9 cellular contexts compared by ENCODE assay signal in genomic region chr10:101291254-101292193, GRCh38.
DNase-seq lines count a peak whose midpoint lies in the region; ATAC-seq and TF ChIP-seq lines count a peak whose summit lies in the region.
"Had no signal": no experiment of that assay in that cellular context is flagged by ENCODE, and none has a peak within 500 bp of the region (broad histone marks: within the 10 kb centered on the region; RNA-seq: fewer than 3 reads in every experiment).

No MANE protein-coding gene starts in this region.

- H3K4me1 Mint-ChIP-seq in neural progenitor cell = peaks cover 35% of the 10 kb centered on the region

- H3K4me2 ChIP-seq in OCI-LY3 (ENCODE audit: low read length) (peak overlapping the region; percentile 97), fibroblast of lung (ENCODE audit: extremely low read depth, insufficient read depth, low read length) (peak overlapping the region; percentile 71), neural progenitor cell (peak overlapping the region; percentile 86)

- H3K9me3 ChIP-seq in OCI-LY3 (ENCODE audit: insufficient read depth, low read length) (no peaks in the 10 kb centered on the region), fibroblast of lung (ENCODE audit: control insufficient read depth, insufficient read depth, low read depth, low read length) (no peaks in the 10 kb centered on the region), neural progenitor cell (ENCODE audit: low read depth) (no peaks in the 10 kb centered on the region), transverse colon (no peaks in the 10 kb centered on the region)

- H4K20me1 ChIP-seq in OCI-LY3 (ENCODE audit: insufficient read depth, low read length) = no peaks in the 10 kb centered on the region
- no peaks in the 10 kb centered on the region for H4K20me1 ChIP-seq in fibroblast of lung (ENCODE audit: control insufficient read depth, extremely low read depth, insufficient read depth, low read length)
- H4K20me1 ChIP-seq in neural progenitor cell (ENCODE audit: low read depth) = peaks cover 34% of the 10 kb centered on the region

- H3K4me3 ChIP-seq in HFF-Myc (replicated peaks; ENCODE audit: low read depth, low read length) (peak overlapping the region; percentile 35), OCI-LY3 (ENCODE audit: low read length) (peak overlapping the region; percentile 82), fibroblast of lung (replicated peaks in 1 of 4; ENCODE audit: control extremely low read depth in 1 of 4, insufficient read depth in 1 of 4, low read depth in 3 of 4, low read length in 4 of 4) (peak overlapping the region; percentile 14 to 57 (median 27)), neural progenitor cell (peak overlapping the region; percentile 63), transverse colon (peak overlapping the region; percentile 22 to 54 (median 31))

- H2AFZ ChIP-seq in OCI-LY3 (ENCODE audit: low read depth, low read length) = 0 out of 2 replicates have a peak overlapping the region, but pooled peaks have one; percentile 60
- no peak overlapping the region for H2AFZ ChIP-seq in fibroblast of lung (ENCODE audit: low read length)
- H2AFZ ChIP-seq in neural progenitor cell (replicated peaks) = peak overlapping the region; percentile 89

- in situ Hi-C loops in transverse colon (cut with MboI; ENCODE audit: low pct_ligation_motif_present in 1 of 4, low pct_unique_long_range_greater_than_20kb in 1 of 4, low sequenced_read_pairs in 3 of 4) = loop anchor here in 2 of 4 donors (25.0 kb wide), 2 partner anchors 146 to 271 kb away; no protein-coding TSS in a partner anchor

- TF ChIP-seq EP300 in transverse colon (IDR thresholded peaks at IDR 0.05; ENCODE audit: low read depth) = no peak

- WGBS in transverse colon (ENCODE audit: low coverage in 1 of 2), 2 donors = 0 to 5% methylated on average over 6 to 64 of the region's 70 CpGs

- H3K9ac ChIP-seq in OCI-LY3 (ENCODE audit: low read length) (no peak overlapping the region), fibroblast of lung (ENCODE audit: insufficient read depth, low read length) (peak overlapping the region; percentile 7), neural progenitor cell (no peak overlapping the region)

- H3K9me3 Mint-ChIP-seq in neural progenitor cell = no peaks in the 10 kb centered on the region

- H3K27me3 ChIP-seq in OCI-LY3 (ENCODE audit: low read depth, low read length) (peaks cover 10% of the 10 kb centered on the region), fibroblast of lung (ENCODE audit: control insufficient read depth, insufficient read depth, low read length) (peaks cover 30% of the 10 kb centered on the region), neural progenitor cell (peaks cover 100% of the 10 kb centered on the region), transverse colon (peaks cover 91% of the 10 kb centered on the region)

- DNase-seq in AG20443 (ENCODE audit: low spot score) (peak; percentile 75), HFF-Myc (ENCODE audit: extremely low read depth, low read depth) (no peak), activated T-helper 1 cell treated with Interleukin-2 at 50 U/mL for 16 hours (ENCODE audit: low read depth) (peak; percentile 9), fibroblast of lung (ENCODE audit: low read depth in 2 of 2) (no peak), neural progenitor cell (ENCODE audit: low spot score) (peak; percentile 94), transverse colon (peak; percentile 36)

- no peak overlapping the region for H3K27ac Mint-ChIP-seq in neural progenitor cell

- H3K36me3 Mint-ChIP-seq in neural progenitor cell = no peaks in the 10 kb centered on the region

- TF ChIP-seq CTCF in HFF-Myc (IDR thresholded peaks at IDR 0.05; ENCODE audit: low read depth, low read length, missing control alignments) (peak; percentile 69), OCI-LY3 (IDR thresholded peaks at IDR 0.05; ENCODE audit: low read depth, low read length) (peak; percentile 44; the same call in 1 of the 2 replicates), fibroblast of lung (conservative IDR thresholded peaks at IDR 0.05 in 1 of 2, IDR thresholded peaks at IDR 0.05 in 1 of 2; ENCODE audit: low read depth in 1 of 2, low read length in 2 of 2) (peak; percentile 45 to 54), neural progenitor cell (IDR thresholded peaks at IDR 0.05) (peak; percentile 77), transverse colon (IDR thresholded peaks at IDR 0.05) (peak; percentile 32 to 54 (median 49))

- H3K27ac ChIP-seq in OCI-LY3 (ENCODE audit: low read length) = no peak overlapping the region
- no peak overlapping the region for H3K27ac ChIP-seq in fibroblast of lung (ENCODE audit: insufficient read depth, low read length)
- H3K27ac ChIP-seq in neural progenitor cell = no peak overlapping the region
- H3K27ac ChIP-seq in transverse colon = no peak overlapping the region

- H3K4me1 ChIP-seq in OCI-LY3 (ENCODE audit: low read length) (no peaks in the 10 kb centered on the region), fibroblast of lung (ENCODE audit: control insufficient read depth, extremely low read depth, insufficient read depth, low read length) (no peaks in the 10 kb centered on the region), neural progenitor cell (peaks cover 37% of the 10 kb centered on the region), transverse colon (peaks cover 4 to 18% (median 14%) of the 10 kb centered on the region in 4 donors)

- peaks cover 66% of the 10 kb centered on the region for H3K27me3 Mint-ChIP-seq in neural progenitor cell (ENCODE audit: insufficient read depth, low read depth)

- peak overlapping the region; percentile 91 for H3K4me3 Mint-ChIP-seq in neural progenitor cell

- ATAC-seq in GM18502 (IDR thresholded peaks at IDR 0.05; ENCODE audit: poor library complexity, unreplicated experiment) = no peak
- ATAC-seq: HCT116 had no signal

- TF ChIP-seq POLR2A in transverse colon (IDR thresholded peaks at IDR 0.05) = no peak

- H3K36me3 ChIP-seq in OCI-LY3 (replicated peaks; ENCODE audit: low read depth, low read length) (no peaks in the 10 kb centered on the region), fibroblast of lung (ENCODE audit: control insufficient read depth, insufficient read depth, low read length) (no peaks in the 10 kb centered on the region), neural progenitor cell (no peaks in the 10 kb centered on the region), transverse colon (no peaks in the 10 kb centered on the region)

- H3K79me2 ChIP-seq in OCI-LY3 (ENCODE audit: low read length) = no peaks in the 10 kb centered on the region
- H3K79me2 ChIP-seq in fibroblast of lung (ENCODE audit: control insufficient read depth, insufficient read depth, low read length) = no peaks in the 10 kb centered on the region
- no peaks in the 10 kb centered on the region for H3K79me2 ChIP-seq in neural progenitor cell (ENCODE audit: low read depth)

- intact Hi-C loops in transverse colon (cut with DNase I; ENCODE audit: low total_unique reads) = loop anchor here (10.0 kb wide), 1 partner anchor 77 kb away; no protein-coding TSS in a partner anchor

- peaks cover 29% of the 10 kb centered on the region for H3F3A ChIP-seq in neural progenitor cell (ENCODE audit: low read depth)

Comparison
In these comparisons a context has a peak if more than half of its experiments do, and no peak if none do; other contexts are left out.
1. DNase-seq: peak in AG20443 (single experiment), activated T-helper 1 cell treated with Interleukin-2 at 50 U/mL for 16 hours (single experiment), neural progenitor cell (single experiment) and transverse colon (single experiment); none in HFF-Myc (single experiment) and fibroblast of lung (0 of 2).
2. H3K4me3 ChIP-seq: peak in every context shown above with its lines; median percentile 82 in OCI-LY3; 63 in neural progenitor cell; 35 in HFF-Myc; 31 in transverse colon; 27 in fibroblast of lung.
3. Peak in every context shown above with its lines, with median percentiles within 50 percentile points of each other: CTCF ChIP-seq and H3K4me2 ChIP-seq.